ENCODE assay signal across 11 cellular contexts in the genomic region with DNA sequence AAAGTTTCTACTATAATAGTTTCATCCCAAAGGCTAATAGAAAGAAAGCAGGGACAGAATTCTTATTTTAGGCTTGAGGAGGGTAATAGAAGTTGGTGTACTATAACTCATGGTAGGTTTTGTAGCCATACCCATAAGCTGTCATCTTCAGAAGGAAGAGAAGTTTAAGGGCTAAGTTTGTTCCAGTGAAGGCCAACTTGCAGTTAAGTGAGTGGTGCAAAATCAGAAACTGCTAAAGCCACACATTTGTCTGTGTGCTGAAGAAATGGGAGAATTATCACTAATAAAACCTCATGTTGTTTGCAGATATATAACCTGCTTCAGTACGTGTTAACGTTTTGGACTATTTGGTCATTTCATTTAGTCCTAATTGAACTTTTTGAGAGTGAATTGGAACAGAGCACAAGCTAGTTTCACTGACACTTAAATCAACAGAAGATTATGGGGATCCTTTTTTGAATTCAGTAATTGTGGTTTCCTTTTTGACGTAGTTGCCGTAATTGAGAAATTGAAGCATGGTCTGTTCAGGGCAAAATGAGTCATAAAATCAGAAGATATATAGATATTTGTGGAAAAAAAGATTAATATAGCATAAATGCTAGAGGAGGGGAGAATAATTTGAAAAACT.
DNase-seq lines count a peak whose midpoint lies in the region; ATAC-seq and TF ChIP-seq lines count a peak whose summit lies in the region.
"Had no signal": no experiment of that assay in that cellular context is flagged by ENCODE, and none has a peak within 500 bp of the region (broad histone marks: within the 10 kb centered on the region; RNA-seq: fewer than 3 reads in every experiment).

No MANE protein-coding gene starts in this region.

- H3K4me1 ChIP-seq in esophagus squamous epithelium (peaks cover 0 to 69% (median 16%) of the 10 kb centered on the region in 3 donors), SJCRH30 (no peaks in the 10 kb centered on the region)

- H3K4me1 Mint-ChIP-seq in osteocyte (ENCODE audit: unreplicated experiment): peaks cover 28% of the 10 kb centered on the region

- no peaks in the 10 kb centered on the region for H3K27me3 Mint-ChIP-seq in osteocyte (ENCODE audit: unreplicated experiment)

- no peaks in the 10 kb centered on the region for H3K36me3 Mint-ChIP-seq in osteocyte (ENCODE audit: unreplicated experiment)

- H3K9me3 ChIP-seq in esophagus squamous epithelium (no peaks in the 10 kb centered on the region), SJCRH30 (replicated peaks) (no peaks in the 10 kb centered on the region)

- peak overlapping the region in 3 of 4 donors; percentile 37 to 66 (median 42) for H3K27ac ChIP-seq in esophagus squamous epithelium
- H3K27ac ChIP-seq in SJCRH30: no peak overlapping the region

- H3K4me3 ChIP-seq in esophagus squamous epithelium (no peak overlapping the region), SJCRH30 (no peak overlapping the region)

- no peaks in the 10 kb centered on the region for H3K9me3 Mint-ChIP-seq in osteocyte (ENCODE audit: unreplicated experiment)

- ATAC-seq in GM19395 (IDR thresholded peaks at IDR 0.05; ENCODE audit: unreplicated experiment): peak; percentile 76
- no peak for ATAC-seq in GM18858 (IDR thresholded peaks at IDR 0.05; ENCODE audit: unreplicated experiment)
- no peak for ATAC-seq in HG02678 (IDR thresholded peaks at IDR 0.05; ENCODE audit: unreplicated experiment)
- ATAC-seq: left lobe of liver had no signal

- no peak overlapping the region for H3K27ac Mint-ChIP-seq in osteocyte (ENCODE audit: unreplicated experiment)

- peak; percentile 65 to 69 for DNase-seq in AML-193 (lab: John Stamatoyannopoulos, UW)
- peak; percentile 79 for DNase-seq in NOMO-1 treated with DMSO at 0.1 percent for 48 hours (lab: John Stamatoyannopoulos, UW; ENCODE audit: unreplicated experiment)
- DNase-seq in esophagus squamous epithelium (lab: John Stamatoyannopoulos, UW): no peak
- DNase-seq in osteocyte (ENCODE audit: extremely low spot score, unreplicated experiment): no peak
- no peak for DNase-seq in SJCRH30
- DNase-seq: aorta, DMS 273 treated with DMSO at 0.1 percent for 48 hours had no signal

- H3K36me3 ChIP-seq in esophagus squamous epithelium: no peaks in the 10 kb centered on the region
- H3K36me3 ChIP-seq in SJCRH30: no peaks in the 10 kb centered on the region

- H3K4me3 Mint-ChIP-seq in osteocyte (ENCODE audit: unreplicated experiment): no peak overlapping the region

- WGBS in esophagus squamous epithelium, 2 donors: 40 to 54% methylated on average over 4 of the region's 4 CpGs

- H3K27me3 ChIP-seq in esophagus squamous epithelium: no peaks in the 10 kb centered on the region
- H3K27me3 ChIP-seq in SJCRH30: no peaks in the 10 kb centered on the region

- TF ChIP-seq CTCF in esophagus squamous epithelium (IDR thresholded peaks at IDR 0.05) (no peak), osteocyte (IDR thresholded peaks at IDR 0.05) (no peak)

- TF ChIP-seq POLR2A in esophagus squamous epithelium (IDR thresholded peaks at IDR 0.05): no peak

- intact Hi-C loops in esophagus squamous epithelium (cut with DNase I): no loop called here

Comparison
In these comparisons a context has a peak if more than half of its experiments do, and no peak if none do; other contexts are left out.
1. DNase-seq: peak in AML-193 (2 of 2) and NOMO-1 treated with DMSO at 0.1 percent for 48 hours (single experiment); none in esophagus squamous epithelium (single experiment), osteocyte (single experiment) and SJCRH30 (0 of 2).